10 cellular contexts compared by ENCODE assay signal in the genomic region with DNA sequence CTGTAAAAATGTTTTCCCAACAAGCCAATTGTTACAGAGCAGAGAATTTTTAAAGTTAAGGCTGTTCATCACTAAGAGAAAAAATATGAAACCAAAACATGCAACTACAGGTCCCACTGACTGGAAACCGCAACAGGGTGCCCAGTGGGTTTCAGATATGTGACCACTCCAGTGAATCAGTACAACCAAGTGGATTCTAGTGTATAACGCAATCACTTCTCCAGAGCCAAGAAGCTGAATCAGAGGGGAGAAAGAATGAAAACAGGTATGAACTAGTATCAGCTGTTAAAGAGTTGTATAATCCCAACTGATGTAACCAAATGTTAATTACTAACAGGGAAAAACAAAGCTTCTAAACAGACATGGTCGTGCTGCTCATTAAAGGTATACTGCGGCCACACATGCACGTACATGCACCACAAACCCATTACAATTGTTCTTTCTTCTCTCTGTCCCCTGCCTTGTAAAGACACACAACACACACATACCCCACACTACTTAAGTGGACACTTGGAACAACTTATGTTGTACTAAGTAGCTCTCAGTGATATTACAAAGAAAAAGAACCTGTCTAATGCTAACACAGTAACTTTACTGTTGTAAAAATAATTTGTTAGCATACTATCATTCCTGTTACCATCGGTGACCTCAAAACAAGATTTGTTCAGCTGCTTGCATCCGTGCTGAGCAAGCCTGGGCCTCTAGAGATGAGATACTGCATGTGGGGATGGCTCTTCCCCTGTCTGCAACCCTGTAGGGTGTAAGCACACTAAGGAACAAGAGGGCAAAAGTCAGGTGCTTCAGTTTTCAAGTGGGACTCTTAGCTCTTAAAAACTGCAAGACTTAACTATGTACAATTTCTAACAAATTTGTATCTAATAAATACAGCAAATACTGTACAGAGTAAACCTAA.
A peak's percentile ranks its signal among the peaks of the same experiment; 100 is the strongest.
DNase-seq lines count a peak whose midpoint lies in the region; ATAC-seq, FAIRE-seq and TF ChIP-seq lines count a peak whose summit lies in the region.
"Had no signal": no experiment of that assay in that cellular context is flagged by ENCODE, and none has a peak within 500 bp of the region (broad histone marks: within the 10 kb centered on the region; RNA-seq: fewer than 3 reads in every experiment).

No MANE protein-coding gene starts in this region.

- no peak overlapping the region for H3K23ac ChIP-seq in mesenchymal stem cell (ENCODE audit: low read length in 2 of 2)

- peak; percentile 98 for FAIRE-seq in bronchial epithelial cell (lab: Jason Lieb, UNC)

- H3K36me3 ChIP-seq in bronchial epithelial cell (ENCODE audit: control insufficient read depth, insufficient read depth, low read length) (no peaks in the 10 kb centered on the region), mesenchymal stem cell (ENCODE audit: control insufficient read depth in 1 of 2, insufficient read depth in 2 of 2, low read depth in 1 of 2, low read length in 2 of 2) (peaks cover 0 to 1% of the 10 kb centered on the region in 2 experiments)

- no peak overlapping the region for H3K4me3 Mint-ChIP-seq in natural killer cell
- H3K4me3 Mint-ChIP-seq: activated naive CD8-positive, alpha-beta T cell treated with anti-CD3 and anti-CD28 coated beads, Interleukin-2, amount 50 U/mL, for 24 hours had no signal

- no peak overlapping the region for H3K18ac ChIP-seq in mesenchymal stem cell (ENCODE audit: low read depth in 1 of 2, low read length in 2 of 2)

- H3K9me3 ChIP-seq in mesenchymal stem cell (ENCODE audit: control insufficient read depth, low read length), result no peaks in the 10 kb centered on the region

- DNase-seq in AG04449 (ENCODE audit: low read depth, low spot score) (peak; percentile 71), bronchial epithelial cell (ENCODE audit: low read depth) (peak; percentile 100), mesenchymal stem cell (peak; percentile 65), natural killer cell (no peak), dorsolateral prefrontal cortex (no peak)
- DNase-seq in effector CD8-positive, alpha-beta T cell (lab: John Stamatoyannopoulos, UW), result no peak
- DNase-seq: activated naive CD8-positive, alpha-beta T cell treated with anti-CD3 and anti-CD28 coated beads, Interleukin-2, amount 50 U/mL, for 24 hours; hippocampal formation had no signal

- H3K79me1 ChIP-seq in mesenchymal stem cell (replicated peaks; ENCODE audit: low read length, poor library complexity, severe bottlenecking), result no peaks in the 10 kb centered on the region

- no peak overlapping the region for H2AFZ ChIP-seq in mesenchymal stem cell (ENCODE audit: low read depth, low read length)

- no peak overlapping the region for H2BK5ac ChIP-seq in mesenchymal stem cell (ENCODE audit: low read depth, low read length, poor library complexity, severe bottlenecking)

- H3K27me3 ChIP-seq in bronchial epithelial cell (ENCODE audit: control insufficient read depth, insufficient read depth, low read length) (no peaks in the 10 kb centered on the region), mesenchymal stem cell (ENCODE audit: control insufficient read depth in 1 of 2, insufficient read depth in 1 of 2, low read length in 2 of 2) (no peaks in the 10 kb centered on the region), dorsolateral prefrontal cortex (no peaks in the 10 kb centered on the region)

- H3K27ac Mint-ChIP-seq in natural killer cell, result no peak overlapping the region
- H3K27ac Mint-ChIP-seq: activated naive CD8-positive, alpha-beta T cell treated with anti-CD3 and anti-CD28 coated beads, Interleukin-2, amount 50 U/mL, for 24 hours had no signal

- no peak overlapping the region for H3K4ac ChIP-seq in mesenchymal stem cell (ENCODE audit: low read depth in 1 of 2, low read length in 2 of 2)

- peak overlapping the region; percentile 51 for H2AK5ac ChIP-seq in mesenchymal stem cell (ENCODE audit: low read length, severe bottlenecking)

- peak overlapping the region; percentile 72 for H3K9ac ChIP-seq in mesenchymal stem cell (ENCODE audit: low read length)

- 77% methylated on average over 7 of the region's 7 CpGs for WGBS in mesenchymal stem cell

- intact Hi-C loops in natural killer cell (cut with micrococcal nuclease) (no loop called here), dorsolateral prefrontal cortex (cut with DNase I) (no loop called here)

- no peak overlapping the region for H2BK15ac ChIP-seq in mesenchymal stem cell (ENCODE audit: low read depth, poor library complexity, severe bottlenecking)

- CTCF ChIA-PET in AG04449 (lab: Yijun Ruan, JAX), result interaction anchor here (0.9 to 1.7 kb wide), 5 partner anchors 9 to 108 kb away, joined by 3 to 6 read pairs (median 4); no protein-coding TSS in a partner anchor

- H4K91ac ChIP-seq in mesenchymal stem cell (ENCODE audit: low read length), result no peak overlapping the region

- H2BK120ac ChIP-seq in mesenchymal stem cell (ENCODE audit: low read depth, low read length), result no peak overlapping the region

- H3K14ac ChIP-seq in mesenchymal stem cell (ENCODE audit: low read length in 2 of 2), result no peak overlapping the region

- no peak overlapping the region for H4K8ac ChIP-seq in mesenchymal stem cell (ENCODE audit: low read length)

- no peak for TF ChIP-seq CTCF in AG04449 (IDR thresholded peaks at IDR 0.05; ENCODE audit: insufficient read depth, low read length, missing control alignments)
- TF ChIP-seq CTCF in bronchial epithelial cell (IDR thresholded peaks at IDR 0.05; ENCODE audit: insufficient read depth, low read length, severe bottlenecking), result no peak
- no peak for TF ChIP-seq CTCF in natural killer cell (IDR thresholded peaks at IDR 0.05)
- TF ChIP-seq CTCF in dorsolateral prefrontal cortex (IDR thresholded peaks at IDR 0.05 in 54 of 56, conservative IDR thresholded peaks at IDR 0.05 in 2 of 56; ENCODE audit: low read depth in 1 of 56, partially characterized antibody in 56 of 56), result no peak

- H3K4me1 ChIP-seq in mesenchymal stem cell (ENCODE audit: control insufficient read depth, insufficient read depth, low read depth, low read length), result peaks cover 11% of the 10 kb centered on the region

- peak overlapping the region; percentile 86 for H3K4me2 ChIP-seq in mesenchymal stem cell (ENCODE audit: low read length, poor library complexity, severe bottlenecking)

- no peaks in the 10 kb centered on the region for H3K9me3 Mint-ChIP-seq in natural killer cell

- no peak for TF ChIP-seq POLR2A in GM18505 (IDR thresholded peaks at IDR 0.05; ENCODE audit: borderline replicate concordance, extremely low read depth, insufficient read depth, insufficient read length)

- H3K36me3 Mint-ChIP-seq in natural killer cell, result no peaks in the 10 kb centered on the region

- H3K4me3 ChIP-seq in AG04449 (ENCODE audit: low read depth, low read length) (no peak overlapping the region), bronchial epithelial cell (ENCODE audit: low read depth, low read length) (no peak overlapping the region), mesenchymal stem cell (ENCODE audit: insufficient read depth in 1 of 2, low read depth in 1 of 2, low read length in 2 of 2) (no peak overlapping the region), dorsolateral prefrontal cortex (no peak overlapping the region)

- H3K27ac ChIP-seq in mesenchymal stem cell (ENCODE audit: low read length, poor library complexity, severe bottlenecking) (peak overlapping the region; percentile 98), dorsolateral prefrontal cortex (no peak overlapping the region)

- H2BK12ac ChIP-seq in mesenchymal stem cell (ENCODE audit: low read length in 2 of 2), result no peak overlapping the region

- POLR2A ChIA-PET in AG04449 (lab: Yijun Ruan, JAX), result interaction anchor here (1.3 to 1.4 kb wide), 2 partner anchors 24 to 74 kb away, joined by 3 to 4 read pairs; partner anchors contain the start of gene PTPN14

- ATAC-seq in HG03432 (IDR thresholded peaks at IDR 0.05; ENCODE audit: unreplicated experiment) (peak; percentile 54), natural killer cell (no peak), GM18505 (IDR thresholded peaks at IDR 0.05; ENCODE audit: unreplicated experiment) (no peak)
- ATAC-seq: activated naive CD8-positive, alpha-beta T cell treated with anti-CD3 and anti-CD28 coated beads, Interleukin-2, amount 50 U/mL, for 24 hours had no signal

- H3K27me3 Mint-ChIP-seq in natural killer cell (ENCODE audit: low read depth in 2 of 2), result peaks cover 11 to 34% of the 10 kb centered on the region in 2 donors

- no peaks in the 10 kb centered on the region for H3K4me1 Mint-ChIP-seq in natural killer cell

Comparison
In these comparisons a context has a peak if more than half of its experiments do, and no peak if none do; other contexts are left out.
1. DNase-seq: peak in AG04449 (single experiment), bronchial epithelial cell (single experiment) and mesenchymal stem cell (single experiment); none in natural killer cell (single experiment), dorsolateral prefrontal cortex (0 of 10) and effector CD8-positive, alpha-beta T cell (single experiment).